In genomic region chr19:55443045-55443823, GRCh38 we compare ENCODE assay signal across 13 cellular contexts. TPM values are rescaled to one million over a fixed set of nuclear protein-coding genes. Genes with fewer than 3 reads are reported as not detected.
DNase-seq lines count a peak whose midpoint lies in the region; ATAC-seq, FAIRE-seq and TF ChIP-seq lines count a peak whose summit lies in the region.
"Had no signal": no experiment of that assay in that cellular context is flagged by ENCODE, and none has a peak within 500 bp of the region (broad histone marks: within the 10 kb centered on the region; RNA-seq: fewer than 3 reads in every experiment).

Gene SHISA7 (minus strand): TSS chr19:55443300. CDS start chr19:55442863, 437 bp downstream.

- H3K27ac ChIP-seq in GM23248 (no peak within 1 kb of the TSS), cingulate gyrus (ENCODE audit: low read depth, low read length) (peak within 1 kb of the TSS; percentile 85), neural progenitor cell (no peak within 1 kb of the TSS), coronary artery (no peak within 1 kb of the TSS), kidney (ENCODE audit: low read depth in 2 of 2, low read length in 2 of 2) (no peak within 1 kb of the TSS)
- H3K27ac ChIP-seq: tibial artery had no signal

- H3K9ac ChIP-seq in GM23248 (no peak within 1 kb of the TSS), neural progenitor cell (no peak within 1 kb of the TSS), kidney (ENCODE audit: low read length in 2 of 2) (no peak within 1 kb of the TSS)

- no peaks in the 10 kb centered on the region for H3K36me3 Mint-ChIP-seq in neural progenitor cell

- 2 to 7% methylated on average over 19 to 43 of the region's 43 CpGs for WGBS in GM23248 (ENCODE audit: low coverage in 1 of 2, low lambda C conversion rate in 2 of 2, missing lambda C conversion rate in 2 of 2), 2 experiments

- no peak within 1 kb of the TSS for H3K27ac Mint-ChIP-seq in neural progenitor cell

- peak; percentile 4 for TF ChIP-seq CTCF in neural progenitor cell (IDR thresholded peaks at IDR 0.05)
- no peak for TF ChIP-seq CTCF in coronary artery (IDR thresholded peaks at IDR 0.05)
- TF ChIP-seq CTCF in kidney (IDR thresholded peaks at IDR 0.05; ENCODE audit: borderline replicate concordance, extremely low read depth, insufficient read depth), result no peak

- H3K9me3 ChIP-seq in GM23248 (ENCODE audit: low read depth) (no peaks in the 10 kb centered on the region), neural progenitor cell (ENCODE audit: low read depth) (no peaks in the 10 kb centered on the region), kidney (ENCODE audit: control insufficient read depth in 1 of 2, low read length in 2 of 2) (no peaks in the 10 kb centered on the region)
- H3K9me3 ChIP-seq: tibial artery had no signal

- H3K79me2 ChIP-seq in GM23248 (ENCODE audit: insufficient read depth) (no peaks in the 10 kb centered on the region), neural progenitor cell (ENCODE audit: low read depth) (no peaks in the 10 kb centered on the region)

- peaks cover 36% of the 10 kb centered on the region for H3K27me3 Mint-ChIP-seq in neural progenitor cell (ENCODE audit: insufficient read depth, low read depth)

- intact Hi-C loops in kidney (cut with DNase I), result no loop called here

- FAIRE-seq in kidney (lab: Jason Lieb, UNC), result no peak

- no peaks in the 10 kb centered on the region for H3K36me3 ChIP-seq in GM23248 (ENCODE audit: low read depth)
- no peaks in the 10 kb centered on the region for H3K36me3 ChIP-seq in neural progenitor cell
- no peaks in the 10 kb centered on the region for H3K36me3 ChIP-seq in kidney (ENCODE audit: control insufficient read depth in 1 of 2, insufficient read depth in 2 of 2, low read length in 2 of 2)
- H3K36me3 ChIP-seq: tibial artery had no signal

- no peak within 1 kb of the TSS for H3K4me2 ChIP-seq in GM23248 (ENCODE audit: unreplicated experiment)
- H3K4me2 ChIP-seq in neural progenitor cell, result peak within 1 kb of the TSS; percentile 68

- H3K4me3 ChIP-seq in GM23248 (no peak within 1 kb of the TSS), neural progenitor cell (peak within 1 kb of the TSS; percentile 9), coronary artery (no peak within 1 kb of the TSS), kidney (ENCODE audit: low read length in 2 of 2) (no peak within 1 kb of the TSS)
- H3K4me3 ChIP-seq: tibial artery had no signal

- peaks cover 26% of the 10 kb centered on the region for H3K4me1 Mint-ChIP-seq in neural progenitor cell

- H3K27me3 ChIP-seq in GM23248 (replicated peaks; ENCODE audit: insufficient read depth) (peaks cover 39% of the 10 kb centered on the region), neural progenitor cell (peaks cover 100% of the 10 kb centered on the region)

- H4K20me1 ChIP-seq in GM23248 (ENCODE audit: insufficient read depth) (no peaks in the 10 kb centered on the region), neural progenitor cell (ENCODE audit: low read depth) (peaks cover 33% of the 10 kb centered on the region)

- no peaks in the 10 kb centered on the region for H3K9me2 ChIP-seq in GM23248 (ENCODE audit: insufficient read depth)

- ATAC-seq in HG03521 (IDR thresholded peaks at IDR 0.05; ENCODE audit: unreplicated experiment), result no peak

- H3F3A ChIP-seq in GM23248 (ENCODE audit: insufficient read depth), result no peaks in the 10 kb centered on the region; the same call in 1 of the 2 replicates
- peaks cover 36% of the 10 kb centered on the region for H3F3A ChIP-seq in neural progenitor cell (ENCODE audit: low read depth)

- H3K9me3 Mint-ChIP-seq in neural progenitor cell, result peaks cover 11% of the 10 kb centered on the region

- H3K4me3 Mint-ChIP-seq in neural progenitor cell, result peak within 1 kb of the TSS; percentile 77

- H3K4me1 ChIP-seq in GM23248 (ENCODE audit: insufficient read depth) (no peaks in the 10 kb centered on the region), neural progenitor cell (peaks cover 5% of the 10 kb centered on the region), kidney (ENCODE audit: control insufficient read depth in 1 of 2, insufficient read depth in 1 of 2, low read depth in 1 of 2, low read length in 2 of 2) (peaks cover 0 to 4% of the 10 kb centered on the region in 2 donors)

- in situ Hi-C loops in GM23248 (cut with MboI), result no loop called here

- H2AFZ ChIP-seq in GM23248, result no peak within 1 kb of the TSS
- H2AFZ ChIP-seq in neural progenitor cell (replicated peaks), result no peak within 1 kb of the TSS

- DNase-seq in GM23248 (peak; percentile 30), NCI-H146 (lab: John Stamatoyannopoulos, UW) (peak; percentile 58), neural progenitor cell (ENCODE audit: low spot score) (peak; percentile 48), coronary artery (ENCODE audit: low spot score) (no peak), kidney (no peak)
- DNase-seq in stimulated activated CD4-positive, alpha-beta T cell treated with anti-CD3 and anti-CD28 coated beads, Interleukin-12 subunit alpha, Interleukin-12 subunit beta, amount 100 ng/mL, for 4 hours, result no peak
- DNase-seq: activated effector memory CD4-positive, alpha-beta T cell treated with Interleukin-2 at 50 U/mL for 16 hours; cortex of kidney; NK-92 treated with Interleukin-12 subunit alpha and Interleukin-12 subunit beta, amount 100 ng/mL, for 24 hours; stimulated activated CD4-positive, alpha-beta T cell treated with anti-CD3 and anti-CD28 coated beads, Interleukin-4, amount 100 ng/mL, for 4 hours; tibial artery had no signal

RNA-seq across cellular contexts. Expression of gene SHISA7, which starts in this region (rescaled TPM):
- not detected in 2 replicates for total RNA-seq in GM23248 (2014; rRNA removed; shearing (Covaris generic))
- polyA plus RNA-seq in GM23248 (2016; fragmentation: Nextera tagmentation; extraction: Ambion mirVana), result not detected in 2 replicates
- 0.09 and 0.21 TPM in 2 replicates for total RNA-seq in neural progenitor cell (ENCODE audit: low replicate concordance)
- total RNA-seq in kidney, result not detected
- polyA plus RNA-seq in kidney (ENCODE audit: insufficient read depth, low read depth, low replicate concordance), result not detected

Comparison
In these comparisons a context has a peak if more than half of its experiments do, and no peak if none do; other contexts are left out.
1. Peak in DNase-seq in GM23248; RNA of the gene not detected or under 1 TPM.
2. Peak in DNase-seq, H3K4me3 ChIP-seq and H3K4me2 ChIP-seq in neural progenitor cell; RNA of the gene not detected or under 1 TPM.